Comparison of ENCODE assay signal across 32 cellular contexts in genomic region chr1:232352956-232353355, GRCh38.
"Had no signal": no experiment of that assay in that cellular context is flagged by ENCODE, and none has a peak within 500 bp of the region (broad histone marks: within the 10 kb centered on the region; RNA-seq: fewer than 3 reads in every experiment).

No MANE protein-coding gene starts in this region.

- H3K4me1 Mint-ChIP-seq: activated CD4-positive, alpha-beta memory T cell treated with anti-CD3 and anti-CD28 coated beads, Interleukin-2, amount 10 ng/mL, durations not matched to agents 7 days and 5 days; activated naive CD8-positive, alpha-beta T cell treated with anti-CD3 and anti-CD28 coated beads, Interleukin-2, amount 10 ng/mL, durations not matched to agents 7 days and 5 days; T-cell had no signal

- ATAC-seq: Panc1, T-cell had no signal

- H3K36me3 Mint-ChIP-seq: activated naive CD8-positive, alpha-beta T cell treated with anti-CD3 and anti-CD28 coated beads, Interleukin-2, amount 10 ng/mL, durations not matched to agents 7 days and 5 days; T-cell had no signal

- H3K27ac ChIP-seq: adrenal gland, ascending aorta, brain microvascular endothelial cell, VCaP had no signal

- H3K36me3 ChIP-seq: adrenal gland, ascending aorta, brain microvascular endothelial cell had no signal

- H3K27me3 ChIP-seq: adrenal gland, ascending aorta, brain microvascular endothelial cell had no signal

- DNase-seq: activated CD4-positive, alpha-beta memory T cell treated with anti-CD3 and anti-CD28 coated beads, Interleukin-2, amount 10 ng/mL, durations not matched to agents 7 days and 5 days; activated CD4-positive, alpha-beta T cell treated with anti-CD3 and anti-CD28 coated beads, Interleukin-2, amount 50 U/mL, for 1 hour; activated CD4-positive, CD25-positive, alpha-beta regulatory T cell; activated gamma-delta T cell treated with Interleukin-2 at 50 U/mL for 16 hours; activated naive CD4-positive, alpha-beta T cell treated with anti-CD3 and anti-CD28 coated beads, Interleukin-2, amount 50 U/mL, for 16 hours; activated naive CD8-positive, alpha-beta T cell treated with anti-CD3 and anti-CD28 coated beads, Interleukin-2, amount 10 ng/mL, durations not matched to agents 7 days and 5 days; activated T-cell treated with anti-CD3 and anti-CD28 coated beads for 4 hours; activated T-cell treated with anti-CD3 and anti-CD28 coated beads, Interleukin-2, amount 50 U/mL, for 48 hours; adrenal gland; brain microvascular endothelial cell; cerebellar nuclear complex; IMR-90; Kasumi-1; KBM-7; NCI-H1105 treated with DMSO at 0.1 percent for 48 hours; NCI-H1436 treated with DMSO at 0.1 percent for 48 hours; NCI-H187; NCI-H2171; NCI-H2227 treated with DMSO at 0.1 percent for 48 hours; NCI-H446 treated with DMSO at 0.1 percent for 48 hours; NCI-H524 treated with DMSO at 0.1 percent for 48 hours; NCI-H748 treated with DMSO at 0.1 percent for 48 hours; OCI-M1; SHP77 treated with DMSO at 0.1 percent for 48 hours; T-cell; T-helper 2 cell; T1000 had no signal

- H3K27ac Mint-ChIP-seq: activated CD4-positive, alpha-beta memory T cell treated with anti-CD3 and anti-CD28 coated beads, Interleukin-2, amount 10 ng/mL, durations not matched to agents 7 days and 5 days; activated naive CD8-positive, alpha-beta T cell treated with anti-CD3 and anti-CD28 coated beads, Interleukin-2, amount 10 ng/mL, durations not matched to agents 7 days and 5 days; activated T-helper 2 cell treated with anti-CD3 and anti-CD28 coated beads, Interferon-gamma antibody, Interleukin-2, Interleukin-4, amounts not matched to agents 10 μg/mL and 5 μg/mL and 100 μg/mL, durations not matched to agents 14 hours and 24 hours and 36 hours; T-cell had no signal

- H3K27me3 Mint-ChIP-seq: activated CD4-positive, alpha-beta memory T cell treated with anti-CD3 and anti-CD28 coated beads, Interleukin-2, amount 10 ng/mL, durations not matched to agents 7 days and 5 days had no signal

- H3K4me1 ChIP-seq: adrenal gland, ascending aorta had no signal

- H3K4me3 ChIP-seq: adrenal gland, ascending aorta had no signal

- H3K9me3 ChIP-seq: adrenal gland, ascending aorta had no signal

- H3K9me3 Mint-ChIP-seq: activated CD4-positive, alpha-beta memory T cell treated with anti-CD3 and anti-CD28 coated beads, Interleukin-2, amount 10 ng/mL, durations not matched to agents 7 days and 5 days; activated T-helper 2 cell treated with anti-CD3 and anti-CD28 coated beads, Interferon-gamma antibody, Interleukin-2, Interleukin-4, amounts not matched to agents 10 μg/mL and 5 μg/mL and 100 μg/mL, durations not matched to agents 14 hours and 24 hours and 36 hours; T-cell had no signal

- H3K4me3 Mint-ChIP-seq: activated CD4-positive, alpha-beta memory T cell treated with anti-CD3 and anti-CD28 coated beads, Interleukin-2, amount 10 ng/mL, durations not matched to agents 7 days and 5 days; activated naive CD8-positive, alpha-beta T cell treated with anti-CD3 and anti-CD28 coated beads, Interleukin-2, amount 10 ng/mL, durations not matched to agents 7 days and 5 days; T-cell had no signal

- FAIRE-seq: TTC549 had no signal
